ENCODE assay signal across 8 cellular contexts in the genomic region with DNA sequence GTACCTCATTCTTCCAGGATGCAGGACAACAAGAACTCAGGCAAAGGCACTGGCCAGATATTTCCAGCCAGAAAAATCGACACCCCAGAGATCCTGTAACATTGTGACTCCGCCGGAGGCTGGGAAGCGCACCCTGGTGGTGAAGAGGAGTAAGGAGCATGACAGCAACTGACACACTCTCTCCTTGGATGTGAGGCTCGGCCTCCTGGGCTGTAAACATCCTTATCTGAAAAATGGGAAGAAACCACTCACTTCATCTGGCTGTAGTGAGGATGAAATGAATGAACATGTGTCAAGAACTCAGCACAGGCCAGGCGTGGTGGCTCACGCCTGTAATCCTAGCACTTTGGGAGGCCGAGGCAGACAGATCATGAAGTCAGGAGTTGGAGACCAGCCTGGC. TPM values are rescaled to one million over a fixed set of nuclear protein-coding genes. Genes with fewer than 3 reads are reported as not detected.
DNase-seq lines count a peak whose midpoint lies in the region; ATAC-seq, FAIRE-seq and TF ChIP-seq lines count a peak whose summit lies in the region.

No MANE protein-coding gene starts in this region.

- TF ChIP-seq EP300 in suprapubic skin (IDR thresholded peaks at IDR 0.05): no peak

- TF ChIP-seq POLR2A in suprapubic skin (IDR thresholded peaks at IDR 0.05): no peak

- H3K9me3 ChIP-seq in RWPE2 (ENCODE audit: severe bottlenecking) (no peaks in the 10 kb centered on the region), adipocyte (ENCODE audit: control insufficient read depth, low read length) (no peaks in the 10 kb centered on the region), kidney (ENCODE audit: control insufficient read depth in 1 of 2, low read length in 2 of 2) (no peaks in the 10 kb centered on the region), suprapubic skin (no peaks in the 10 kb centered on the region)

- intact Hi-C loops in kidney (cut with DNase I): no loop called here

- TF ChIP-seq CTCF in AG09309 (IDR thresholded peaks at IDR 0.05; ENCODE audit: control insufficient read depth, insufficient read depth, low read depth, low read length, missing control alignments): peak; percentile 87
- peak; percentile 75 for TF ChIP-seq CTCF in RWPE2 (IDR thresholded peaks at IDR 0.05; ENCODE audit: poor library complexity, severe bottlenecking)
- TF ChIP-seq CTCF in kidney (IDR thresholded peaks at IDR 0.05; ENCODE audit: borderline replicate concordance, extremely low read depth, insufficient read depth): peak; percentile 43
- TF ChIP-seq CTCF in suprapubic skin (IDR thresholded peaks at IDR 0.05): peak; percentile 39 to 60

- H3K4me3 ChIP-seq in AG09309 (ENCODE audit: control insufficient read depth, low read depth, low read length) (no peak overlapping the region), RWPE2 (ENCODE audit: severe bottlenecking) (no peak overlapping the region), adipocyte (ENCODE audit: low read length) (no peak overlapping the region), kidney (ENCODE audit: low read length in 2 of 2) (no peak overlapping the region), suprapubic skin (no peak overlapping the region)

- H3K36me3 ChIP-seq in RWPE2 (ENCODE audit: low read depth) (peaks cover 10% of the 10 kb centered on the region), adipocyte (ENCODE audit: control insufficient read depth, insufficient read depth, low read length, severe bottlenecking) (peaks cover 34% of the 10 kb centered on the region), kidney (ENCODE audit: control insufficient read depth in 1 of 2, insufficient read depth in 2 of 2, low read length in 2 of 2) (peaks cover 18% of the 10 kb centered on the region in 2 donors), suprapubic skin (peaks cover 29% of the 10 kb centered on the region)

- H3K4me1 ChIP-seq in RWPE2 (ENCODE audit: insufficient read depth, poor library complexity, severe bottlenecking) (no peaks in the 10 kb centered on the region), adipocyte (ENCODE audit: control insufficient read depth, insufficient read depth, low read length) (peaks cover 9% of the 10 kb centered on the region), kidney (ENCODE audit: control insufficient read depth in 1 of 2, insufficient read depth in 1 of 2, low read depth in 1 of 2, low read length in 2 of 2) (no peaks in the 10 kb centered on the region), suprapubic skin (no peaks in the 10 kb centered on the region)

- DNase-seq in AG09309 (ENCODE audit: low read depth): no peak
- DNase-seq in GM19240 (ENCODE audit: insufficient read length, low spot score): peak; percentile 19
- no peak for DNase-seq in RWPE2 (ENCODE audit: low spot score)
- DNase-seq in adipocyte (ENCODE audit: low read depth): peak; percentile 61
- no peak for DNase-seq in kidney
- peak; percentile 59 to 80 for DNase-seq in suprapubic skin (ENCODE audit: low spot score in 2 of 2)
- DNase-seq in occipital lobe (lab: John Stamatoyannopoulos, UW): no peak

- H3K27ac ChIP-seq in RWPE2 (ENCODE audit: poor library complexity, severe bottlenecking) (no peak overlapping the region), kidney (ENCODE audit: low read depth in 2 of 2, low read length in 2 of 2) (no peak overlapping the region), suprapubic skin (no peak overlapping the region)

- H3K9ac ChIP-seq in adipocyte (ENCODE audit: low read length) (no peak overlapping the region), kidney (ENCODE audit: low read length in 2 of 2) (no peak overlapping the region)

- ATAC-seq in RWPE2 (ENCODE audit: low read depth) (peak; percentile 63), HG03135 (IDR thresholded peaks at IDR 0.05; ENCODE audit: unreplicated experiment) (no peak)

- WGBS in suprapubic skin: 69% methylated on average over 8 of the region's 8 CpGs

- H3K27me3 ChIP-seq in RWPE2 (ENCODE audit: insufficient read depth, poor library complexity, severe bottlenecking): no peaks in the 10 kb centered on the region
- H3K27me3 ChIP-seq in adipocyte (replicated peaks; ENCODE audit: control insufficient read depth, insufficient read depth, low read length): no peaks in the 10 kb centered on the region
- no peaks in the 10 kb centered on the region for H3K27me3 ChIP-seq in suprapubic skin

- no peak for FAIRE-seq in kidney (lab: Jason Lieb, UNC)

RNA-seq across cellular contexts. Expression of a gene that starts 27.5 kb away (rescaled TPM):
- total RNA-seq in kidney (16.2 TPM), suprapubic skin (10 to 100 TPM; 22.6 to 96.4 (median 36.6) TPM), occipital lobe (6.2 TPM)
- 6.0 TPM for polyA plus RNA-seq in kidney (ENCODE audit: insufficient read depth, low read depth, low replicate concordance)

RNA-seq across cellular contexts. Expression of a gene that starts 47.3 kb away (rescaled TPM):
- total RNA-seq in kidney: 45.9 TPM
- 56.4 TPM for polyA plus RNA-seq in kidney (ENCODE audit: insufficient read depth, low read depth, low replicate concordance)
- 100 to 1,000 TPM; 207 to 654 (median 526) TPM for total RNA-seq in suprapubic skin
- total RNA-seq in occipital lobe: 15.6 TPM

Comparison
In these comparisons a context has a peak if more than half of its experiments do, and no peak if none do; other contexts are left out.
1. DNase-seq: peak in GM19240 (single experiment), adipocyte (single experiment) and suprapubic skin (2 of 2); none in AG09309 (single experiment), RWPE2 (single experiment), kidney (single experiment) and occipital lobe (single experiment).
2. Peak in every context shown above with its lines, with median percentiles within 50 percentile points of each other: CTCF ChIP-seq.